Comparison of ENCODE assay signal across 20 cellular contexts in the genomic region with DNA sequence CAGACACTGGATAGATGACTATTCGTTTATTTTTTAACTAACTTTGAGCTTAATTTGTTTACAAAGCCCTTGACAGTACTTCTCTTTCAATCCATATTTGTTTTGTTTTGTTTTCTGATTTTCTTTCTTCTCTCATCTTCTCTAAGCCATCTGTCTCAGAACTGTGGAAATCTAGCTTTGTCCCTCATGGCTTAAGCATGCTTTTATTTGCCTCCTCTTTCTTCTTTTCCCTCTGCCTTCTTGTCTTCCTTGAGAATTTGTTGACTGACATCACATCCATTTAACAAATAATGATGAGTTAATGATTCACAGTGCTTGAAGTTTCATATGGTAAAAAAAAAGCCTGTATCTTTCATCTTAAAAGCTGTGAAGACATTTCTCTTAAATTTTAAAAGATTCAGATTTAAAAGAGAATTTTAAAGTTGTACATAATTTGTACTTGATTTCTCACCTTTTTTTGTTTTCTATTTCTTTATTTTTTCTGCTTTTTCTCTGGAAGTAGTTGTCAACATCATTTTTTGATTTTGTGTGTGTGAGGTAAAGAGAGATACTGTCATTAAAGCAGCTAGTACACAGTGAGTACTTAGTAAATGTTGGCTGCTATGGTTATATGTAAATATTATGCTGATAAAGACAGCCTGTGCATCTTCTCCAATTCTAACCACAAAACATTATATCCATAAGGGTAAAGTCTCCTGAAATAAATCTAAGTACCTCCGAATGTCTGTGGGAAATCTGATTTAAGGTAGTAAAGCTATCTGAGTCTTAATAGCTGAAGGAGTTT. TPM values are rescaled to one million over a fixed set of nuclear protein-coding genes. Genes with fewer than 3 reads are reported as not detected.
"Had no signal": no experiment of that assay in that cellular context is flagged by ENCODE, and none has a peak within 500 bp of the region (broad histone marks: within the 10 kb centered on the region; RNA-seq: fewer than 3 reads in every experiment).

No MANE protein-coding gene starts in this region.

- H3K36me3 ChIP-seq: esophagus muscularis mucosa, gastrocnemius medialis, sigmoid colon, stomach had no signal

- H3K9me3 ChIP-seq: esophagus muscularis mucosa, gastrocnemius medialis, mucosa of descending colon, sigmoid colon had no signal

- H3K4me3 ChIP-seq: esophagus muscularis mucosa, gastrocnemius medialis, mucosa of descending colon, sigmoid colon, skin epidermis, stomach had no signal

- H3K4me1 ChIP-seq: gastrocnemius medialis, sigmoid colon, stomach had no signal

- H3K27ac ChIP-seq: epithelial cell of prostate, esophagus muscularis mucosa, gastrocnemius medialis, sigmoid colon, skin epidermis, stomach had no signal

- DNase-seq: effector memory CD8-positive, alpha-beta T cell; gastrocnemius medialis; immature natural killer cell; kidney; left colon; mammary epithelial cell; mucosa of descending colon; naive thymus-derived CD8-positive, alpha-beta T cell; posterior cingulate gyrus; sigmoid colon; stimulated activated CD4-positive, alpha-beta T cell treated with anti-CD3 and anti-CD28 coated beads, Interleukin-2, amount 100 ng/mL, for 24 hours; stimulated activated CD4-positive, alpha-beta T cell treated with anti-CD3 and anti-CD28 coated beads, Interleukin-4, amount 100 ng/mL, for 4 hours; stimulated activated naive B cell treated with anti-CD40 and anti-IgM and Interleukin-4, amounts not matched to agents 10 μg/mL and 1 μg/mL and 100 μg/mL, for 72 hours; stomach; substantia nigra; trophoblast cell had no signal

- ATAC-seq: effector memory CD8-positive, alpha-beta T cell; gastrocnemius medialis; left colon; mucosa of descending colon; naive thymus-derived CD8-positive, alpha-beta T cell; stimulated activated naive B cell treated with anti-CD40 and anti-IgM and Interleukin-4, amounts not matched to agents 10 μg/mL and 1 μg/mL and 100 μg/mL, for 72 hours had no signal

- H3K27me3 ChIP-seq: esophagus muscularis mucosa, gastrocnemius medialis, sigmoid colon, stomach had no signal

RNA-seq across cellular contexts. Expression of gene SGCD, which starts 13.9 kb away (rescaled TPM):
- total RNA-seq: pulmonary artery endothelial cell had no signal
- polyA plus RNA-seq: mammary epithelial cell had no signal
